ENCODE assay signal across 8 cellular contexts in genomic region chr1:85259118-85259865, GRCh38. TPM values are rescaled to one million over a fixed set of nuclear protein-coding genes. Genes with fewer than 3 reads are reported as not detected.
DNase-seq lines count a peak whose midpoint lies in the region; ATAC-seq and TF ChIP-seq lines count a peak whose summit lies in the region.

C1orf52 (minus strand) TSS chr1:85259662; CDS start chr1:85259633, 29 bp downstream.

- H3K27ac ChIP-seq in ascending aorta (peak within 1 kb of the TSS; percentile 86 to 89), right cardiac atrium (ENCODE audit: low read length) (peak within 1 kb of the TSS; percentile 89), vagina (peak within 1 kb of the TSS; percentile 69)

- H3K27me3 ChIP-seq in ascending aorta (no peaks in the 10 kb centered on the region), right cardiac atrium (ENCODE audit: control insufficient read depth, insufficient read depth) (no peaks in the 10 kb centered on the region), vagina (no peaks in the 10 kb centered on the region)

- WGBS in right cardiac atrium = under 1% methylated on average over 64 of the region's 64 CpGs

- peak in 1 of 2 donors; percentile 57 for TF ChIP-seq POLR2A in vagina (IDR thresholded peaks at IDR 0.05)

- ATAC-seq in GM18502 (IDR thresholded peaks at IDR 0.05; ENCODE audit: poor library complexity, unreplicated experiment) = peak; percentile 95
- ATAC-seq in HG02970 (IDR thresholded peaks at IDR 0.05; ENCODE audit: low FRiP score, unreplicated experiment) = peak; percentile 98
- ATAC-seq in right cardiac atrium = peak; percentile 97

- intact Hi-C loops in T-helper 2 cell treated with Interferon-gamma antibody and Interleukin-4, amounts not matched to agents 100 ng/mL and 5 ng/mL, for 36 hours (cut with micrococcal nuclease) = loop anchor here (1.0 to 10.0 kb wide), 10 partner anchors 17 to 1117 kb away; partner anchors contain the start of genes BCL10, CTBS, GNG5 and PRKACB
- intact Hi-C loops in ascending aorta (cut with DNase I) (loop anchor here (1.0 to 2.0 kb wide), 4 partner anchors 17 to 314 kb away; partner anchors contain the start of genes BCL10 and SYDE2), right cardiac atrium (cut with DNase I) (loop anchor here (5.0 to 10.0 kb wide), 4 partner anchors 147 to 317 kb away; no protein-coding TSS in a partner anchor), vagina (cut with DNase I) (loop anchor here (10.0 kb wide), 1 partner anchor 754 kb away; the partner anchor contains the start of genes GNG5 and SPATA1)

- no peaks in the 10 kb centered on the region for H3K9me3 ChIP-seq in ascending aorta
- no peaks in the 10 kb centered on the region for H3K9me3 ChIP-seq in right cardiac atrium (ENCODE audit: control insufficient read depth, low read length)
- H3K9me3 ChIP-seq in vagina = no peaks in the 10 kb centered on the region

- peak; percentile 97 to 99 (median 98) for TF ChIP-seq CTCF in ascending aorta (IDR thresholded peaks at IDR 0.05)
- peak; percentile 97 to 100 (median 98) for TF ChIP-seq CTCF in vagina (IDR thresholded peaks at IDR 0.05)

- H3K36me3 ChIP-seq in ascending aorta = peaks cover 0 to 27% of the 10 kb centered on the region in 2 donors
- H3K36me3 ChIP-seq in vagina = peaks cover 0 to 19% of the 10 kb centered on the region in 2 donors

- DNase-seq in NCI-H187 treated with DMSO at 0.1 percent for 48 hours (lab: John Stamatoyannopoulos, UW) = peak; percentile 56
- peak; percentile 83 to 98 for DNase-seq in ascending aorta (ENCODE audit: low spot score in 2 of 2)
- peak; percentile 96 to 99 (median 99) for DNase-seq in right cardiac atrium
- peak; percentile 93 for DNase-seq in putamen (ENCODE audit: low spot score)
- DNase-seq in vagina (ENCODE audit: extremely low spot score in 2 of 2) = no peak

- H3K4me3 ChIP-seq in ascending aorta (peak within 1 kb of the TSS; percentile 70 to 99), right cardiac atrium (ENCODE audit: low read length) (peak within 1 kb of the TSS; percentile 96), vagina (peak within 1 kb of the TSS; percentile 83 to 97)

- H3K4me1 ChIP-seq in ascending aorta = peaks cover 7 to 29% of the 10 kb centered on the region in 2 donors
- no peaks in the 10 kb centered on the region for H3K4me1 ChIP-seq in right cardiac atrium (ENCODE audit: control insufficient read depth, insufficient read depth, low read length)
- peaks cover 22% of the 10 kb centered on the region for H3K4me1 ChIP-seq in vagina

RNA-seq across cellular contexts. Expression of gene C1orf52, which starts in this region (rescaled TPM):
- 22.3 and 23.2 TPM in 2 replicates for total RNA-seq in T-helper 2 cell treated with Interferon-gamma antibody and Interleukin-4, amounts not matched to agents 100 ng/mL and 5 ng/mL, for 36 hours
- total RNA-seq in ascending aorta (2.3 TPM), right cardiac atrium (10 to 100 TPM; 15.8 to 20.1 (median 17.9) TPM), vagina (13.0 TPM)
- polyA plus RNA-seq in right cardiac atrium = 15.0 TPM

Comparison
In these comparisons a context has a peak if more than half of its experiments do, and no peak if none do; other contexts are left out.
1. DNase-seq: peak in NCI-H187 treated with DMSO at 0.1 percent for 48 hours (single experiment), ascending aorta (2 of 2), right cardiac atrium (3 of 3) and putamen (single experiment); none in vagina (0 of 2).
2. Peak in every context shown above with its lines, with median percentiles within 50 percentile points of each other: ATAC-seq, H3K27ac ChIP-seq and H3K4me3 ChIP-seq.